18 cellular contexts compared by ENCODE assay signal in genomic region chr2:151251012-151251411, GRCh38. TPM values are rescaled to one million over a fixed set of nuclear protein-coding genes. Genes with fewer than 3 reads are reported as not detected.
DNase-seq lines count a peak whose midpoint lies in the region; ATAC-seq, FAIRE-seq and TF ChIP-seq lines count a peak whose summit lies in the region.
"Had no signal": no experiment of that assay in that cellular context is flagged by ENCODE, and none has a peak within 500 bp of the region (broad histone marks: within the 10 kb centered on the region; RNA-seq: fewer than 3 reads in every experiment).

No MANE protein-coding gene starts in this region.

- no CpG with 5 or more reads among the region's 1 CpG for WGBS in IMR-90 (ENCODE audit: extremely low coverage in 2 of 2, insufficient read length in 1 of 2), 2 experiments

- BruUV-seq in IMR-90 (replicated peaks; lab: Mats Ljungman, UMichigan), result TSS peak; percentile 71

- peak overlapping the region; percentile 77 for H2BK5ac ChIP-seq in IMR-90 (ENCODE audit: low read depth, low read length, poor library complexity, severe bottlenecking)

- peak overlapping the region; percentile 81; the same call in 1 of the 2 replicates for H3K27ac ChIP-seq in IMR-90 (ENCODE audit: insufficient read depth, low read length)
- H3K27ac ChIP-seq: pancreas had no signal

- H3K4me2 ChIP-seq in IMR-90 (ENCODE audit: low read depth, low read length), result peak overlapping the region; percentile 10; the same call in 1 of the 2 replicates

- H3K14ac ChIP-seq in IMR-90 (replicated peaks; ENCODE audit: low read depth, low read length), result no peak overlapping the region

- peak overlapping the region; percentile 83; the same call in 1 of the 2 replicates for H3K4ac ChIP-seq in IMR-90 (ENCODE audit: low read depth, low read length)

- peak overlapping the region; percentile 84 for H3K18ac ChIP-seq in IMR-90 (ENCODE audit: low read depth, low read length)

- H3K56ac ChIP-seq in IMR-90 (ENCODE audit: extremely low read depth, insufficient read depth, low read length), result no peak overlapping the region

- TF ChIP-seq CTCF in IMR-90 (conservative IDR thresholded peaks at IDR 0.05; ENCODE audit: low read depth, low read length), result no peak
- TF ChIP-seq CTCF in bronchial epithelial cell (IDR thresholded peaks at IDR 0.05; ENCODE audit: insufficient read depth, low read length, severe bottlenecking), result no peak

- ATAC-seq in IMR-90 (ENCODE audit: low read depth), result peak; percentile 66
- ATAC-seq: pancreas had no signal

- CTCF ChIA-PET in IMR-90 (lab: Yijun Ruan, JAX), result interaction anchor here (0.6 to 1.6 kb wide), 2 partner anchors 12 to 612 kb away, joined by 3 to 8 read pairs; no protein-coding TSS in a partner anchor

- H3K27me3 ChIP-seq in IMR-90 (ENCODE audit: control insufficient read depth, insufficient read depth, low read length), result no peaks in the 10 kb centered on the region
- H3K27me3 ChIP-seq in bronchial epithelial cell (ENCODE audit: control insufficient read depth, insufficient read depth, low read length), result no peaks in the 10 kb centered on the region
- H3K27me3 ChIP-seq: pancreas had no signal

- H4K20me1 ChIP-seq in IMR-90 (ENCODE audit: insufficient read depth, low read length), result no peaks in the 10 kb centered on the region

- peaks cover 2% of the 10 kb centered on the region; the same call in 1 of the 2 replicates for H3K9me1 ChIP-seq in IMR-90 (ENCODE audit: insufficient read depth, low read length)

- peak overlapping the region; percentile 81; the same call in 1 of the 2 replicates for H4K5ac ChIP-seq in IMR-90 (ENCODE audit: low read depth, low read length)

- peak overlapping the region; percentile 75; the same call in 1 of the 3 replicates for H2BK15ac ChIP-seq in IMR-90 (ENCODE audit: low read depth, low read length)

- H2AFZ ChIP-seq in IMR-90 (replicated peaks; ENCODE audit: low read length, poor library complexity), result no peak overlapping the region

- H2BK20ac ChIP-seq in IMR-90 (ENCODE audit: low read depth, low read length), result peak overlapping the region; percentile 93; the same call in 1 of the 2 replicates

- H3K79me1 ChIP-seq in IMR-90 (ENCODE audit: low read depth in 1 of 2, low read length in 2 of 2), result no peaks in the 10 kb centered on the region

- POLR2A ChIA-PET in IMR-90 (lab: Charles Lee; ENCODE audit: unreplicated experiment), result no interaction called here

- H2BK120ac ChIP-seq in IMR-90 (ENCODE audit: low read depth, low read length), result peak overlapping the region; percentile 94; the same call in 1 of the 2 replicates

- intact Hi-C loops in IMR-90 (cut with micrococcal nuclease), result no loop called here

- no peak for TF ChIP-seq RAD21 in IMR-90 (IDR thresholded peaks at IDR 0.05; ENCODE audit: low read length)

- H3K4me3 ChIP-seq in IMR-90 (ENCODE audit: insufficient read depth, low read depth, low read length), result no peak overlapping the region
- no peak overlapping the region for H3K4me3 ChIP-seq in bronchial epithelial cell (ENCODE audit: low read depth, low read length)
- H3K4me3 ChIP-seq: pancreas had no signal

- no peak overlapping the region for H4K91ac ChIP-seq in IMR-90 (ENCODE audit: insufficient read depth, low read depth, low read length)

- no peak for FAIRE-seq in bronchial epithelial cell (lab: Jason Lieb, UNC)
- FAIRE-seq: pancreas, TTC549 had no signal

- in situ Hi-C loops in IMR-90 (cut with MboI; ENCODE audit: low sequenced_read_pairs), result no loop called here

- H3K9ac ChIP-seq in IMR-90 (ENCODE audit: low read depth, low read length), result no peak overlapping the region

- no peak overlapping the region for H2AK9ac ChIP-seq in IMR-90 (replicated peaks; ENCODE audit: low read depth, low read length, poor library complexity)

- H3K36me3 ChIP-seq in IMR-90 (ENCODE audit: control insufficient read depth, insufficient read depth, low read length) (peaks cover 10% of the 10 kb centered on the region), bronchial epithelial cell (ENCODE audit: control insufficient read depth, insufficient read depth, low read length) (peaks cover 1% of the 10 kb centered on the region)

- dilution Hi-C loops in IMR-90 (cut with HindIII; ENCODE audit: low sequenced_read_pairs, unreplicated experiment), result no loop called here

- DNase-seq in AG08396 (ENCODE audit: low spot score) (peak; percentile 33), IMR-90 (peak; percentile 92), bronchial epithelial cell (ENCODE audit: low read depth) (peak; percentile 40), hepatic stellate cell (ENCODE audit: low spot score) (peak; percentile 19), DMS53 (lab: John Stamatoyannopoulos, UW) (no peak), occipital lobe (lab: John Stamatoyannopoulos, UW) (no peak), activated gamma-delta T cell treated with Interleukin-2 at 50 U/mL for 16 hours (no peak)
- DNase-seq in activated CD4-positive, alpha-beta T cell treated with anti-CD3 and anti-CD28 coated beads, Interleukin-2, amount 50 U/mL, for 1 hour, result no peak
- DNase-seq: activated naive CD8-positive, alpha-beta T cell treated with anti-CD3 and anti-CD28 coated beads for 36 hours; activated T-cell treated with anti-CD3 and anti-CD28 coated beads, Interleukin-2, amount 50 U/mL, for 1 hour; GOT3; hypothalamus; NCI-H1930; NCI-H524 treated with DMSO at 0.1 percent for 48 hours; OCI-M1; pancreas; stimulated activated naive CD4-positive, alpha-beta T cell treated with Interleukin-2 at 50 U/mL for 16 hours had no signal

- peak overlapping the region; percentile 57; the same call in 1 of the 2 replicates for H3K23ac ChIP-seq in IMR-90 (ENCODE audit: low read depth, low read length)

- H4K8ac ChIP-seq in IMR-90 (ENCODE audit: low read depth in 2 of 2, low read length in 2 of 2), result peak overlapping the region; percentile 52 to 57; a peak in 3 of 4 replicates

- TF ChIP-seq POLR2A in IMR-90 (IDR thresholded peaks at IDR 0.05; ENCODE audit: low read depth, low read length), result no peak

- peaks cover 4% of the 10 kb centered on the region for H3K9me3 ChIP-seq in IMR-90 (ENCODE audit: control insufficient read depth, insufficient read depth, low read length)
- H3K9me3 ChIP-seq: pancreas had no signal

- H3K4me1 ChIP-seq in IMR-90 (ENCODE audit: control insufficient read depth, insufficient read depth, low read length), result peaks cover 13% of the 10 kb centered on the region
- H3K4me1 ChIP-seq: pancreas had no signal

- no peak overlapping the region for H2AK5ac ChIP-seq in IMR-90 (ENCODE audit: low read depth, low read length)

TF ChIP-seq in IMR-90, 13 proteins besides CTCF, POLR2A, EP300 and RAD21:
- TF ChIP-seq USF2 (IDR thresholded peaks at IDR 0.05; ENCODE audit: low read depth, low read length) (peak; percentile 77), CEBPB (IDR thresholded peaks at IDR 0.05; ENCODE audit: low read depth, low read length) (peak; percentile 85), SMC3 (IDR thresholded peaks at IDR 0.05; ENCODE audit: low read depth, low read length) (no peak), RFX5 (IDR thresholded peaks at IDR 0.05; ENCODE audit: low read depth, low read length) (no peak), FOS (IDR thresholded peaks at IDR 0.05; ENCODE audit: low read depth, low read length) (peak; percentile 33; the same call in 1 of the 2 replicates)
TF ChIP-seq in IMR-90: peak in this region for 3.

RNA-seq across cellular contexts. Expression of gene RBM43, which starts 10.7 kb away (rescaled TPM):
- 1.6 and 2.5 TPM in 2 replicates for total RNA-seq in IMR-90 (2012; rRNA removed)
- 3.1 and 3.6 TPM in 2 replicates for polyA plus RNA-seq in IMR-90 (2012; rRNA removed)
- polyA plus RNA-seq in IMR-90 (2012; cell fraction: cytosol; rRNA removed), result 0.82 and 1.1 TPM in 2 replicates
- polyA plus RNA-seq in IMR-90 (2012; cell fraction: nucleus; rRNA removed; ENCODE audit: low replicate concordance), result 0.67 and 2.1 TPM in 2 replicates
- 0.51 and 0.79 TPM in 2 replicates for total RNA-seq in bronchial epithelial cell
- total RNA-seq in occipital lobe, result 2.8 TPM

RNA-seq across cellular contexts. Expression of gene NMI, which starts 38.5 kb away (rescaled TPM):
- total RNA-seq in IMR-90 (2012; rRNA removed) (2.3 and 5.8 TPM in 2 replicates), bronchial epithelial cell (1.3 and 2.6 TPM in 2 replicates), occipital lobe (2.5 TPM)
- polyA plus RNA-seq in IMR-90 (2012; rRNA removed), result 4.0 and 5.2 TPM in 2 replicates
- 1.9 and 3.3 TPM in 2 replicates for polyA plus RNA-seq in IMR-90 (2012; cell fraction: cytosol; rRNA removed)
- polyA plus RNA-seq in IMR-90 (2012; cell fraction: nucleus; rRNA removed; ENCODE audit: low replicate concordance), result 0.90 and 2.6 TPM in 2 replicates

Comparison
In these comparisons a context has a peak if more than half of its experiments do, and no peak if none do; other contexts are left out.
1. DNase-seq: peak in AG08396 (single experiment), IMR-90 (single experiment), bronchial epithelial cell (single experiment) and hepatic stellate cell (single experiment); none in activated CD4-positive, alpha-beta T cell treated with anti-CD3 and anti-CD28 coated beads, Interleukin-2, amount 50 U/mL, for 1 hour (single experiment), DMS53 (single experiment), occipital lobe (single experiment) and activated gamma-delta T cell treated with Interleukin-2 at 50 U/mL for 16 hours (single experiment).